8 cellular contexts compared by ENCODE assay signal in genomic region chr13:32737111-32737571, GRCh38.
DNase-seq lines count a peak whose midpoint lies in the region; ATAC-seq, FAIRE-seq and TF ChIP-seq lines count a peak whose summit lies in the region.

No MANE protein-coding gene starts in this region.

- peak; percentile 23 for DNase-seq in A673 (ENCODE audit: low spot score)
- no peak for DNase-seq in GM19239 (ENCODE audit: insufficient read length, low spot score)
- DNase-seq in nephron progenitor cell = no peak
- no peak for DNase-seq in GF-D8 (lab: John Stamatoyannopoulos, UW)
- DNase-seq in GOT3 (lab: John Stamatoyannopoulos, UW) = no peak
- no peak for DNase-seq in urothelium cell line (ENCODE audit: low spot score)

- peak; percentile 67 for ATAC-seq in HG03460 (IDR thresholded peaks at IDR 0.05; ENCODE audit: unreplicated experiment)

- H3K36me3 ChIP-seq in A673 (ENCODE audit: insufficient read depth, low read length, poor library complexity, severe bottlenecking) = peaks cover 11% of the 10 kb centered on the region

- H3K9me3 ChIP-seq in A673 (ENCODE audit: low read depth, low read length, poor library complexity, severe bottlenecking) = no peaks in the 10 kb centered on the region

- H3K4me3 Mint-ChIP-seq in dendritic cell treated with granulocyte-macrophage colony-stimulating factor and Interleukin-4, amounts not matched to agents 40 ng/mL and 50 ng/mL, for 4 days = peak overlapping the region; percentile 40
- H3K4me3 Mint-ChIP-seq in nephron progenitor cell = no peak overlapping the region

- TF ChIP-seq CTCF in A673 (conservative IDR thresholded peaks at IDR 0.05; ENCODE audit: low read depth, low read length) = no peak
- TF ChIP-seq CTCF in nephron progenitor cell (IDR thresholded peaks at IDR 0.05) = no peak

- peak; percentile 91 for FAIRE-seq in GM19239 (lab: Jason Lieb, UNC)
- FAIRE-seq in urothelium cell line (lab: Jason Lieb, UNC) = no peak

- no TSS peak for BruUV-seq in A673 (replicated peaks; lab: Mats Ljungman, UMichigan)

- intact Hi-C loops in A673 (cut with micrococcal nuclease; ENCODE audit: unreplicated experiment) = no loop called here
- intact Hi-C loops in dendritic cell treated with granulocyte-macrophage colony-stimulating factor and Interleukin-4, amounts not matched to agents 40 ng/mL and 50 ng/mL, for 4 days (cut with micrococcal nuclease) = no loop called here

- H3K27me3 ChIP-seq in A673 (replicated peaks; ENCODE audit: insufficient read depth, low read depth, low read length, poor library complexity) = no peaks in the 10 kb centered on the region

- peaks cover 25% of the 10 kb centered on the region for H3K4me1 ChIP-seq in A673 (ENCODE audit: insufficient read depth, low read length, poor library complexity, severe bottlenecking)

- H3K36me3 Mint-ChIP-seq in dendritic cell treated with granulocyte-macrophage colony-stimulating factor and Interleukin-4, amounts not matched to agents 40 ng/mL and 50 ng/mL, for 4 days (ENCODE audit: low read depth) = peaks cover 24% of the 10 kb centered on the region
- H3K36me3 Mint-ChIP-seq in nephron progenitor cell (ENCODE audit: low read depth) = peaks cover 42% of the 10 kb centered on the region

- peak overlapping the region; percentile 9 for H3K4me3 ChIP-seq in A673 (ENCODE audit: low read depth, low read length, poor library complexity, severe bottlenecking)

- no peaks in the 10 kb centered on the region for H3K9me3 Mint-ChIP-seq in dendritic cell treated with granulocyte-macrophage colony-stimulating factor and Interleukin-4, amounts not matched to agents 40 ng/mL and 50 ng/mL, for 4 days
- no peaks in the 10 kb centered on the region for H3K9me3 Mint-ChIP-seq in nephron progenitor cell

- H3K27me3 Mint-ChIP-seq in dendritic cell treated with granulocyte-macrophage colony-stimulating factor and Interleukin-4, amounts not matched to agents 40 ng/mL and 50 ng/mL, for 4 days = no peaks in the 10 kb centered on the region
- H3K27me3 Mint-ChIP-seq in nephron progenitor cell (ENCODE audit: low read depth, poor library complexity) = no peaks in the 10 kb centered on the region

- CTCF ChIA-PET in A673 (lab: Charles Lee) = no interaction called here

- peaks cover 20% of the 10 kb centered on the region for H3K4me1 Mint-ChIP-seq in dendritic cell treated with granulocyte-macrophage colony-stimulating factor and Interleukin-4, amounts not matched to agents 40 ng/mL and 50 ng/mL, for 4 days (ENCODE audit: low read depth)
- H3K4me1 Mint-ChIP-seq in nephron progenitor cell = no peaks in the 10 kb centered on the region

- POLR2A ChIA-PET in A673 (lab: Charles Lee; ENCODE audit: low non-redundant PET) = interaction anchor here (0.5 kb wide), 1 partner anchor 1324 kb away, joined by 4 read pairs; no protein-coding TSS in a partner anchor

- peak overlapping the region; percentile 26 for H3K27ac ChIP-seq in A673 (ENCODE audit: low read depth, low read length, poor library complexity, severe bottlenecking)

- peak overlapping the region; percentile 31 for H3K27ac Mint-ChIP-seq in dendritic cell treated with granulocyte-macrophage colony-stimulating factor and Interleukin-4, amounts not matched to agents 40 ng/mL and 50 ng/mL, for 4 days
- H3K27ac Mint-ChIP-seq in nephron progenitor cell = peak overlapping the region; percentile 34
